ENCODE assay signal across 14 cellular contexts in genomic region chr5:143314123-143314522, GRCh38.
DNase-seq lines count a peak whose midpoint lies in the region; ATAC-seq and TF ChIP-seq lines count a peak whose summit lies in the region.
"Had no signal": no experiment of that assay in that cellular context is flagged by ENCODE, and none has a peak within 500 bp of the region (broad histone marks: within the 10 kb centered on the region; RNA-seq: fewer than 3 reads in every experiment).

No MANE protein-coding gene starts in this region.

- no peak for TF ChIP-seq CTCF in gastrocnemius medialis (IDR thresholded peaks at IDR 0.05 in 4 of 5, conservative IDR thresholded peaks at IDR 0.05 in 1 of 5)

- intact Hi-C loops in activated CD4-positive, alpha-beta T cell treated with anti-CD3 and anti-CD28 coated beads for 36 hours (cut with DNase I, micrococcal nuclease), result no loop called here
- intact Hi-C loops in dendritic cell treated with granulocyte-macrophage colony-stimulating factor and Interleukin-4, amounts not matched to agents 40 ng/mL and 50 ng/mL, for 4 days (cut with micrococcal nuclease), result no loop called here
- intact Hi-C loops in gastrocnemius medialis (cut with DNase I; ENCODE audit: low total_unique reads), result no loop called here

- peak overlapping the region; percentile 12 for H3K27ac Mint-ChIP-seq in activated CD4-positive, alpha-beta T cell treated with anti-CD3 and anti-CD28 coated beads for 36 hours
- H3K27ac Mint-ChIP-seq in dendritic cell treated with granulocyte-macrophage colony-stimulating factor and Interleukin-4, amounts not matched to agents 40 ng/mL and 50 ng/mL, for 4 days, result peak overlapping the region; percentile 52

- H3K36me3 ChIP-seq in gastrocnemius medialis, result peaks cover 0 to 14% of the 10 kb centered on the region in 2 donors

- H3K4me1 Mint-ChIP-seq in activated CD4-positive, alpha-beta T cell treated with anti-CD3 and anti-CD28 coated beads for 36 hours, result peaks cover 61% of the 10 kb centered on the region
- H3K4me1 Mint-ChIP-seq in dendritic cell treated with granulocyte-macrophage colony-stimulating factor and Interleukin-4, amounts not matched to agents 40 ng/mL and 50 ng/mL, for 4 days (ENCODE audit: low read depth), result peaks cover 21% of the 10 kb centered on the region

- CTCF ChIA-PET in activated CD4-positive, alpha-beta T cell treated with anti-CD3 and anti-CD28 coated beads for 36 hours (lab: Charles Lee), result interaction anchor here (0.5 to 0.6 kb wide), 2 partner anchors 389 to 424 kb away, joined by 3 read pairs; no protein-coding TSS in a partner anchor

- peaks cover 45% of the 10 kb centered on the region for H3K36me3 Mint-ChIP-seq in activated CD4-positive, alpha-beta T cell treated with anti-CD3 and anti-CD28 coated beads for 36 hours (ENCODE audit: low read depth)
- H3K36me3 Mint-ChIP-seq in dendritic cell treated with granulocyte-macrophage colony-stimulating factor and Interleukin-4, amounts not matched to agents 40 ng/mL and 50 ng/mL, for 4 days (ENCODE audit: low read depth), result peaks cover 49% of the 10 kb centered on the region

- ATAC-seq in activated CD4-positive, alpha-beta T cell treated with anti-CD3 and anti-CD28 coated beads for 36 hours, result no peak
- ATAC-seq in gastrocnemius medialis (no peak), HG03469 (IDR thresholded peaks at IDR 0.05; ENCODE audit: unreplicated experiment) (no peak)

- no peaks in the 10 kb centered on the region for H3K9me3 ChIP-seq in gastrocnemius medialis
- H3K9me3 ChIP-seq: neutrophil had no signal

- H3K9me3 Mint-ChIP-seq in activated CD4-positive, alpha-beta T cell treated with anti-CD3 and anti-CD28 coated beads for 36 hours (ENCODE audit: low read depth), result no peaks in the 10 kb centered on the region
- no peaks in the 10 kb centered on the region for H3K9me3 Mint-ChIP-seq in dendritic cell treated with granulocyte-macrophage colony-stimulating factor and Interleukin-4, amounts not matched to agents 40 ng/mL and 50 ng/mL, for 4 days
- H3K9me3 Mint-ChIP-seq: IgD-negative memory B cell had no signal

- no peak for DNase-seq in activated CD4-positive, alpha-beta T cell treated with anti-CD3 and anti-CD28 coated beads for 36 hours
- no peak for DNase-seq in activated CD4-positive, alpha-beta T cell treated with anti-CD3 and anti-CD28 coated beads for 4 hours
- DNase-seq in NCI-H69 (lab: John Stamatoyannopoulos, UW), result peak; percentile 24
- DNase-seq in gastrocnemius medialis, result no peak
- no peak for DNase-seq in cerebellum (ENCODE audit: low spot score)
- DNase-seq in GM19240 (ENCODE audit: insufficient read length, low spot score), result no peak
- DNase-seq: anterior cingulate cortex, NCI-H1417, NCI-H510A treated with DMSO at 0.1 percent for 48 hours had no signal

- no peaks in the 10 kb centered on the region for H3K27me3 ChIP-seq in gastrocnemius medialis
- H3K27me3 ChIP-seq: hepatocyte, neutrophil had no signal

- H3K4me3 Mint-ChIP-seq in activated CD4-positive, alpha-beta T cell treated with anti-CD3 and anti-CD28 coated beads for 36 hours, result no peak overlapping the region
- no peak overlapping the region for H3K4me3 Mint-ChIP-seq in dendritic cell treated with granulocyte-macrophage colony-stimulating factor and Interleukin-4, amounts not matched to agents 40 ng/mL and 50 ng/mL, for 4 days

- peak overlapping the region; percentile 85 to 89 (median 86) for H3K27ac ChIP-seq in gastrocnemius medialis
- H3K27ac ChIP-seq: hepatocyte, neutrophil had no signal

- no peaks in the 10 kb centered on the region for H3K27me3 Mint-ChIP-seq in activated CD4-positive, alpha-beta T cell treated with anti-CD3 and anti-CD28 coated beads for 36 hours
- H3K27me3 Mint-ChIP-seq in dendritic cell treated with granulocyte-macrophage colony-stimulating factor and Interleukin-4, amounts not matched to agents 40 ng/mL and 50 ng/mL, for 4 days, result no peaks in the 10 kb centered on the region
- H3K27me3 Mint-ChIP-seq: IgD-negative memory B cell had no signal

- in situ Hi-C loops in gastrocnemius medialis (cut with MboI; ENCODE audit: low sequenced_read_pairs in 4 of 4), result no loop called here

- POLR2A ChIA-PET in activated CD4-positive, alpha-beta T cell treated with anti-CD3 and anti-CD28 coated beads for 36 hours (lab: Charles Lee), result no interaction called here

- TF ChIP-seq POLR2A in gastrocnemius medialis (IDR thresholded peaks at IDR 0.05), result no peak

- H3K4me3 ChIP-seq in gastrocnemius medialis, result no peak overlapping the region
- H3K4me3 ChIP-seq: hepatocyte had no signal

- H3K4me1 ChIP-seq in gastrocnemius medialis, result peaks cover 72% of the 10 kb centered on the region in 2 donors
